Comparison of ENCODE assay signal across 16 cellular contexts in the genomic region with DNA sequence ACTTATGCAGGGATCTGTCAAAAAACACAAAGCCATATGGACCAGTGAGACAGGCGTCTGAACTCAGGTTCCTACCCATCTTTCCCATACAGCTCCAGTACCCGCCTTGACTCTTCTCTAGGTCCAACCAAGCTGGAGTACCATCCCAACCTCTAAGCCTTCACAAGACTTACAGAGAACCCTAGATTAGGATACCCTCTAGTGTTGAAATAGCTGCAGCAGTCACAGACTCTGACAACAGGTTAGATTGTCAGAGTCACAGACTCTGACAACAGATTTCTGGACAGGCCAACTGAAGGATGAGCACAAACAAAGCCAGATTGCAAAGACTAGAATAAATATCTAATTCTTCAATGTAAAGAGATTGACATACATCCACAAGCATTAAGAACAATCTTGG.
DNase-seq lines count a peak whose midpoint lies in the region; ATAC-seq and TF ChIP-seq lines count a peak whose summit lies in the region.
"Had no signal": no experiment of that assay in that cellular context is flagged by ENCODE, and none has a peak within 500 bp of the region (broad histone marks: within the 10 kb centered on the region; RNA-seq: fewer than 3 reads in every experiment).

No MANE protein-coding gene starts in this region.

- POLR2A ChIA-PET in IMR-90 (lab: Charles Lee; ENCODE audit: unreplicated experiment), result no interaction called here
- POLR2A ChIA-PET in CD8-positive, alpha-beta T cell (lab: Charles Lee), result no interaction called here

- H3K27ac Mint-ChIP-seq in CD8-positive, alpha-beta T cell, result no peak overlapping the region
- H3K27ac Mint-ChIP-seq: activated naive CD4-positive, alpha-beta T cell treated with anti-CD3 and anti-CD28 coated beads, Interleukin-2, amount 50 U/mL, for 72 hours; CD4-positive, CD25-positive, alpha-beta regulatory T cell had no signal

- no CpG with 5 or more reads among the region's 2 CpGs for WGBS in IMR-90 (ENCODE audit: extremely low coverage in 2 of 2, insufficient read length in 1 of 2), 2 experiments
- WGBS in upper lobe of left lung, 2 donors, result 83 to 93% methylated on average over 2 of the region's 2 CpGs

- H3K4me3 Mint-ChIP-seq in CD8-positive, alpha-beta T cell, result no peak overlapping the region
- H3K4me3 Mint-ChIP-seq: CD4-positive, CD25-positive, alpha-beta regulatory T cell had no signal

- H2BK15ac ChIP-seq in IMR-90 (ENCODE audit: low read depth, low read length), result no peak overlapping the region

- H3K9ac ChIP-seq in IMR-90 (ENCODE audit: low read depth, low read length), result no peak overlapping the region

- TF ChIP-seq POLR2A in IMR-90 (IDR thresholded peaks at IDR 0.05; ENCODE audit: low read depth, low read length), result no peak
- TF ChIP-seq POLR2A in upper lobe of left lung (IDR thresholded peaks at IDR 0.05), result no peak

- H4K91ac ChIP-seq in IMR-90 (ENCODE audit: insufficient read depth, low read depth, low read length), result no peak overlapping the region

- no peaks in the 10 kb centered on the region for H3K79me1 ChIP-seq in IMR-90 (ENCODE audit: low read depth in 1 of 2, low read length in 2 of 2)

- H3K56ac ChIP-seq in IMR-90 (ENCODE audit: extremely low read depth, insufficient read depth, low read length), result no peak overlapping the region

- H3K27me3 ChIP-seq in IMR-90 (ENCODE audit: control insufficient read depth, insufficient read depth, low read length), result no peaks in the 10 kb centered on the region
- no peaks in the 10 kb centered on the region for H3K27me3 ChIP-seq in CD8-positive, alpha-beta T cell (ENCODE audit: insufficient read depth, low read length)
- no peaks in the 10 kb centered on the region for H3K27me3 ChIP-seq in upper lobe of left lung
- no peaks in the 10 kb centered on the region for H3K27me3 ChIP-seq in tibial artery

- ATAC-seq in IMR-90 (ENCODE audit: low read depth) (peak; percentile 21; the same call in 1 of the 2 replicates), upper lobe of left lung (ENCODE audit: low FRiP score in 2 of 2) (no peak)
- no peak for ATAC-seq in CD8-positive, alpha-beta T cell
- ATAC-seq: activated naive CD4-positive, alpha-beta T cell treated with anti-CD3 and anti-CD28 coated beads, Interleukin-2, amount 50 U/mL, for 72 hours; psoas muscle had no signal

- H3K27ac ChIP-seq in IMR-90 (ENCODE audit: insufficient read depth, low read length) (no peak overlapping the region), upper lobe of left lung (no peak overlapping the region), tibial artery (no peak overlapping the region)
- H3K27ac ChIP-seq in CD8-positive, alpha-beta T cell (ENCODE audit: low read depth, low read length), result no peak overlapping the region
- H3K27ac ChIP-seq: psoas muscle had no signal

- in situ Hi-C loops in IMR-90 (cut with MboI; ENCODE audit: low sequenced_read_pairs), result no loop called here

- H3K4me1 ChIP-seq in IMR-90 (ENCODE audit: control insufficient read depth, insufficient read depth, low read length) (no peaks in the 10 kb centered on the region), upper lobe of left lung (no peaks in the 10 kb centered on the region), tibial artery (no peaks in the 10 kb centered on the region)
- H3K4me1 ChIP-seq in CD8-positive, alpha-beta T cell (ENCODE audit: insufficient read depth, low read length), result no peaks in the 10 kb centered on the region
- H3K4me1 ChIP-seq: psoas muscle had no signal

- dilution Hi-C loops in IMR-90 (cut with HindIII; ENCODE audit: low sequenced_read_pairs, unreplicated experiment), result no loop called here

- no peaks in the 10 kb centered on the region for H3K9me1 ChIP-seq in IMR-90 (ENCODE audit: insufficient read depth, low read length)

- no peaks in the 10 kb centered on the region for H3K9me3 ChIP-seq in IMR-90 (ENCODE audit: control insufficient read depth, insufficient read depth, low read length)
- H3K9me3 ChIP-seq in CD8-positive, alpha-beta T cell (ENCODE audit: low read length), result no peaks in the 10 kb centered on the region
- H3K9me3 ChIP-seq in upper lobe of left lung, result no peaks in the 10 kb centered on the region
- peaks cover 0 to 15% (median 0%) of the 10 kb centered on the region in 3 donors for H3K9me3 ChIP-seq in tibial artery
- H3K9me3 ChIP-seq: psoas muscle had no signal

- H2AK9ac ChIP-seq in IMR-90 (replicated peaks; ENCODE audit: low read depth, low read length, poor library complexity), result no peak overlapping the region

- TF ChIP-seq CTCF in IMR-90 (conservative IDR thresholded peaks at IDR 0.05; ENCODE audit: low read depth, low read length) (peak; percentile 32), cardiac fibroblast (IDR thresholded peaks at IDR 0.05; ENCODE audit: low read depth, low read length) (peak; percentile 25), upper lobe of left lung (IDR thresholded peaks at IDR 0.05) (no peak), tibial artery (IDR thresholded peaks at IDR 0.05) (no peak)
- no peak for TF ChIP-seq CTCF in CD8-positive, alpha-beta T cell (IDR thresholded peaks at IDR 0.05)

- no peaks in the 10 kb centered on the region for H3K36me3 Mint-ChIP-seq in CD8-positive, alpha-beta T cell
- H3K36me3 Mint-ChIP-seq: CD4-positive, CD25-positive, alpha-beta regulatory T cell had no signal

- no peak overlapping the region for H2BK20ac ChIP-seq in IMR-90 (ENCODE audit: low read depth, low read length)

- intact Hi-C loops in IMR-90 (cut with micrococcal nuclease), result loop anchor here (1.0 to 10.0 kb wide), 2 partner anchors 259 to 1222 kb away; no protein-coding TSS in a partner anchor
- intact Hi-C loops in CD8-positive, alpha-beta T cell (cut with DNase I, micrococcal nuclease), result no loop called here
- intact Hi-C loops in tibial artery (cut with DNase I; ENCODE audit: low total_unique reads), result no loop called here

- no peak overlapping the region for H3K14ac ChIP-seq in IMR-90 (replicated peaks; ENCODE audit: low read depth, low read length)

- H2AFZ ChIP-seq in IMR-90 (replicated peaks; ENCODE audit: low read length, poor library complexity), result no peak overlapping the region

- H2BK5ac ChIP-seq in IMR-90 (ENCODE audit: low read depth, low read length, poor library complexity, severe bottlenecking), result no peak overlapping the region

- H2AK5ac ChIP-seq in IMR-90 (ENCODE audit: low read depth, low read length), result no peak overlapping the region

- peaks cover 13% of the 10 kb centered on the region for H3K9me3 Mint-ChIP-seq in CD8-positive, alpha-beta T cell

- H4K8ac ChIP-seq in IMR-90 (ENCODE audit: low read depth in 2 of 2, low read length in 2 of 2), result no peak overlapping the region

- CTCF ChIA-PET in IMR-90 (lab: Yijun Ruan, JAX), result interaction anchor here (1.3 kb wide), 1 partner anchor 225 kb away, joined by 3 read pairs; no protein-coding TSS in a partner anchor
- CTCF ChIA-PET in CD8-positive, alpha-beta T cell (lab: Charles Lee), result no interaction called here

- H4K5ac ChIP-seq in IMR-90 (ENCODE audit: low read depth, low read length), result no peak overlapping the region

- no peak overlapping the region for H3K4ac ChIP-seq in IMR-90 (ENCODE audit: low read depth, low read length)

- no TSS peak for BruUV-seq in IMR-90 (replicated peaks; lab: Mats Ljungman, UMichigan)

- H3K4me1 Mint-ChIP-seq in CD8-positive, alpha-beta T cell (ENCODE audit: low read depth), result no peaks in the 10 kb centered on the region
- H3K4me1 Mint-ChIP-seq: CD4-positive, CD25-positive, alpha-beta regulatory T cell had no signal

- TF ChIP-seq RAD21 in IMR-90 (IDR thresholded peaks at IDR 0.05; ENCODE audit: low read length), result peak; percentile 38

- no peak overlapping the region for H3K18ac ChIP-seq in IMR-90 (ENCODE audit: low read depth, low read length)

- H4K20me1 ChIP-seq in IMR-90 (ENCODE audit: insufficient read depth, low read length), result no peaks in the 10 kb centered on the region

- no peak overlapping the region for H3K23ac ChIP-seq in IMR-90 (ENCODE audit: low read depth, low read length)

- TF ChIP-seq EP300 in upper lobe of left lung (IDR thresholded peaks at IDR 0.05), result no peak

- H3K4me3 ChIP-seq in IMR-90 (ENCODE audit: insufficient read depth, low read depth, low read length), result no peak overlapping the region
- no peak overlapping the region for H3K4me3 ChIP-seq in cardiac fibroblast (replicated peaks in 1 of 2; ENCODE audit: low read depth in 2 of 2, low read length in 2 of 2)
- H3K4me3 ChIP-seq in CD8-positive, alpha-beta T cell (ENCODE audit: low read depth, low read length), result no peak overlapping the region
- no peak overlapping the region for H3K4me3 ChIP-seq in upper lobe of left lung
- no peak overlapping the region for H3K4me3 ChIP-seq in tibial artery
- H3K4me3 ChIP-seq: psoas muscle had no signal

- peak; percentile 5 for DNase-seq in EL
- DNase-seq in IMR-90, result peak; percentile 6
- peak; percentile 2 to 17 for DNase-seq in cardiac fibroblast (ENCODE audit: low read depth in 2 of 2)
- DNase-seq in lung microvascular endothelial cell (ENCODE audit: low read depth in 2 of 2), result peak; percentile 4 to 7
- DNase-seq in CD8-positive, alpha-beta T cell, result no peak
- DNase-seq in upper lobe of left lung, result no peak
- no peak for DNase-seq in tibial artery
- DNase-seq: CD4-positive, CD25-positive, alpha-beta regulatory T cell; effector memory CD4-positive, alpha-beta T cell; glutamatergic neuron; NCI-H1436 treated with DMSO at 0.1 percent for 48 hours; NCI-H526; psoas muscle; RPMI8226; T-helper 2 cell had no signal

- H3K36me3 ChIP-seq in IMR-90 (ENCODE audit: control insufficient read depth, insufficient read depth, low read length) (no peaks in the 10 kb centered on the region), upper lobe of left lung (no peaks in the 10 kb centered on the region), tibial artery (no peaks in the 10 kb centered on the region)
- no peaks in the 10 kb centered on the region for H3K36me3 ChIP-seq in CD8-positive, alpha-beta T cell (ENCODE audit: insufficient read depth, low read length)

- H2BK120ac ChIP-seq in IMR-90 (ENCODE audit: low read depth, low read length), result no peak overlapping the region

- H3K4me2 ChIP-seq in IMR-90 (ENCODE audit: low read depth, low read length), result no peak overlapping the region

- H3K27me3 Mint-ChIP-seq in CD8-positive, alpha-beta T cell (ENCODE audit: low read depth), result peaks cover 4% of the 10 kb centered on the region
- H3K27me3 Mint-ChIP-seq: CD4-positive, CD25-positive, alpha-beta regulatory T cell had no signal

TF ChIP-seq in IMR-90, 13 proteins besides CTCF, POLR2A, EP300 and RAD21 (continues in another document):
- TF ChIP-seq FOS (IDR thresholded peaks at IDR 0.05; ENCODE audit: low read depth, low read length) (no peak), NFE2L2 (IDR thresholded peaks at IDR 0.05; ENCODE audit: low read depth, low read length) (no peak)
- TF ChIP-seq, protein P1, sequence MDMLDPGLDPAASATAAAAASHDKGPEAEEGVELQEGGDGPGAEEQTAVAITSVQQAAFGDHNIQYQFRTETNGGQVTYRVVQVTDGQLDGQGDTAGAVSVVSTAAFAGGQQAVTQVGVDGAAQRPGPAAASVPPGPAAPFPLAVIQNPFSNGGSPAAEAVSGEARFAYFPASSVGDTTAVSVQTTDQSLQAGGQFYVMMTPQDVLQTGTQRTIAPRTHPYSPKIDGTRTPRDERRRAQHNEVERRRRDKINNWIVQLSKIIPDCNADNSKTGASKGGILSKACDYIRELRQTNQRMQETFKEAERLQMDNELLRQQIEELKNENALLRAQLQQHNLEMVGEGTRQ (IDR thresholded peaks at IDR 0.05; ENCODE audit: low read depth, low read length), result no peak

Comparison
In these comparisons a context has a peak if more than half of its experiments do, and no peak if none do; other contexts are left out.
1. DNase-seq: peak in EL (single experiment), IMR-90 (single experiment), cardiac fibroblast (2 of 2) and lung microvascular endothelial cell (2 of 2); none in CD8-positive, alpha-beta T cell (0 of 7), upper lobe of left lung (0 of 2) and tibial artery (0 of 2).
2. CTCF ChIP-seq: peak in IMR-90 (single experiment) and cardiac fibroblast (single experiment); none in CD8-positive, alpha-beta T cell (single experiment), upper lobe of left lung (0 of 6) and tibial artery (0 of 2).